Comparison of ENCODE assay signal across 8 cellular contexts in genomic region chr12:56104815-56105476, GRCh38. TPM values are rescaled to one million over a fixed set of nuclear protein-coding genes. Genes with fewer than 3 reads are reported as not detected.
DNase-seq lines count a peak whose midpoint lies in the region; ATAC-seq and TF ChIP-seq lines count a peak whose summit lies in the region.

No MANE protein-coding gene starts in this region.

- no peak for TF ChIP-seq EP300 in ovary (IDR thresholded peaks at IDR 0.05)

- H3K4me3 ChIP-seq in AG04450 (ENCODE audit: low read depth, low read length) (peak overlapping the region; percentile 92), HUES48 (ENCODE audit: low read depth, low read length) (peak overlapping the region; percentile 94), fibroblast of the aortic adventitia (ENCODE audit: low read depth, low read length) (peak overlapping the region; percentile 91), ovary (peak overlapping the region; percentile 94)

- peaks cover 67% of the 10 kb centered on the region for H3K36me3 ChIP-seq in HUES48 (ENCODE audit: control insufficient read depth, insufficient read depth, low read length)
- H3K36me3 ChIP-seq in ovary = no peaks in the 10 kb centered on the region

- TF ChIP-seq POLR2A in ovary (IDR thresholded peaks at IDR 0.05) = no peak

- intact Hi-C loops in ovary (cut with DNase I) = no loop called here

- peak overlapping the region; percentile 21 for H3K27ac ChIP-seq in AG04450 (ENCODE audit: low read depth, low read length)
- H3K27ac ChIP-seq in HUES48 (ENCODE audit: low read depth, low read length) = peak overlapping the region; percentile 92
- peak overlapping the region; percentile 39 to 76 for H3K27ac ChIP-seq in ovary

- 0 to 1% (median 0%) methylated on average over 39 of the region's 39 CpGs for WGBS in ovary, 3 donors

- H3K9me3 ChIP-seq in AG04450 (ENCODE audit: control insufficient read depth, insufficient read depth, low read length) = peaks cover 6% of the 10 kb centered on the region; the same call in 1 of the 2 replicates
- no peaks in the 10 kb centered on the region for H3K9me3 ChIP-seq in HUES48 (ENCODE audit: control insufficient read depth, insufficient read depth, low read length)
- no peaks in the 10 kb centered on the region for H3K9me3 ChIP-seq in ovary

- peak; percentile 24 for ATAC-seq in GM19395 (IDR thresholded peaks at IDR 0.05; ENCODE audit: unreplicated experiment)

- CTCF ChIA-PET in AG04450 (lab: Charles Lee) = interaction anchor here (0.8 to 2.2 kb wide), 5 partner anchors 14 to 109 kb away, joined by 3 to 12 read pairs (median 4); partner anchors contain the start of gene ZC3H10

- DNase-seq in AG04450 (ENCODE audit: low read depth, low spot score) (no peak), fibroblast of the aortic adventitia (ENCODE audit: low read depth) (no peak), ovary (peak in 1 of 5 donors; percentile 38), retina (no peak), amniotic stem cell (lab: John Stamatoyannopoulos, UW) (no peak)
- peak; percentile 73 for DNase-seq in activated CD8-positive, alpha-beta memory T cell treated with anti-CD3 and anti-CD28 coated beads, Interleukin-2, amount 50 U/mL, for 48 hours

- H3K27me3 ChIP-seq in AG04450 (ENCODE audit: control insufficient read depth, insufficient read depth, low read length) (no peaks in the 10 kb centered on the region), HUES48 (ENCODE audit: control insufficient read depth, insufficient read depth, low read length) (no peaks in the 10 kb centered on the region), ovary (no peaks in the 10 kb centered on the region)

- no peak for TF ChIP-seq CTCF in AG04450 (IDR thresholded peaks at IDR 0.05; ENCODE audit: low read depth, low read length)
- no peak for TF ChIP-seq CTCF in fibroblast of the aortic adventitia (IDR thresholded peaks at IDR 0.05; ENCODE audit: insufficient read depth, low read length)
- TF ChIP-seq CTCF in ovary (IDR thresholded peaks at IDR 0.05) = no peak

- H3K9ac ChIP-seq in HUES48 (ENCODE audit: low read depth, low read length) = peak overlapping the region; percentile 88

- POLR2A ChIA-PET in AG04450 (lab: Yijun Ruan, JAX) = interaction anchor here (0.9 to 3.3 kb wide), 14 partner anchors 11 to 255 kb away, joined by 3 to 42 read pairs (median 4); partner anchors contain the start of genes ERBB3, ESYT1, IKZF4 and RAB5B

- peaks cover 8% of the 10 kb centered on the region; the same call in 1 of the 2 replicates for H3K4me1 ChIP-seq in HUES48 (ENCODE audit: control insufficient read depth, insufficient read depth, low read length)
- peaks cover 4% of the 10 kb centered on the region for H3K4me1 ChIP-seq in ovary (ENCODE audit: insufficient read depth)

RNA-seq across cellular contexts. Expression of gene PA2G4, which starts 0.6 kb away (rescaled TPM):
- 169 and 223 TPM in 2 replicates for polyA plus RNA-seq in AG04450 (2011; rRNA removed)
- 69.1 and 79.9 TPM in 2 replicates for polyA minus RNA-seq in AG04450 (2011; rRNA and poly(A)+ RNA removed)
- 102 and 141 TPM in 2 replicates for total RNA-seq in fibroblast of the aortic adventitia (ENCODE audit: low replicate concordance)
- total RNA-seq in ovary = 10 to 100 TPM; 65.6 to 86.2 (median 77.0) TPM
- 100 to 1,000 TPM in 1 of 2 donors, 10 to 100 TPM in 1; 86.5 to 219 TPM for polyA plus RNA-seq in ovary

RNA-seq across cellular contexts. Expression of gene RPL41, which starts 11.5 kb away (rescaled TPM):
- polyA plus RNA-seq in AG04450 (2011; rRNA removed) (7,461 and 7,686 TPM in 2 replicates), ovary (over 10,000 TPM; 11,306 to 11,451 TPM)
- 1,161 and 1,303 TPM in 2 replicates for polyA minus RNA-seq in AG04450 (2011; rRNA and poly(A)+ RNA removed)
- total RNA-seq in fibroblast of the aortic adventitia (ENCODE audit: low replicate concordance) (2,772 and 12,570 TPM in 2 replicates), ovary (1,000 to 10,000 TPM; 6,021 to 8,245 (median 6,510) TPM)

RNA-seq across cellular contexts. Expression of gene ZC3H10, which starts 13.1 kb away (rescaled TPM):
- polyA plus RNA-seq in AG04450 (2011; rRNA removed) (1.5 and 1.9 TPM in 2 replicates), ovary (1 to 10 TPM; 4.4 to 5.2 TPM)
- 6.9 and 8.0 TPM in 2 replicates for polyA minus RNA-seq in AG04450 (2011; rRNA and poly(A)+ RNA removed)
- total RNA-seq in fibroblast of the aortic adventitia (ENCODE audit: low replicate concordance) (5.9 and 7.3 TPM in 2 replicates), ovary (10 to 100 TPM in 4 of 7 donors, 1 to 10 TPM in 3; 1.8 to 14.7 (median 10.7) TPM)

RNA-seq across cellular contexts. Expression of gene ESYT1, which starts 23.1 kb away (rescaled TPM):
- polyA plus RNA-seq in AG04450 (2011; rRNA removed) (127 and 140 TPM in 2 replicates), ovary (100 to 1,000 TPM in 1 of 2 donors, 10 to 100 TPM in 1; 62.3 to 102 TPM)
- polyA minus RNA-seq in AG04450 (2011; rRNA and poly(A)+ RNA removed) = 246 and 296 TPM in 2 replicates
- total RNA-seq in fibroblast of the aortic adventitia (ENCODE audit: low replicate concordance) (207 and 267 TPM in 2 replicates), ovary (100 to 1,000 TPM in 3 of 7 donors, 10 to 100 TPM in 4; 80.3 to 139 (median 97.3) TPM)

RNA-seq across cellular contexts. Expression of gene ERBB3, which starts 25.0 kb away (rescaled TPM):
- polyA plus RNA-seq in AG04450 (2011; rRNA removed) = 1.7 and 2.1 TPM in 2 replicates
- polyA minus RNA-seq in AG04450 (2011; rRNA and poly(A)+ RNA removed) = 1.7 and 2.7 TPM in 2 replicates
- total RNA-seq in fibroblast of the aortic adventitia (ENCODE audit: low replicate concordance) = 1.2 and 1.5 TPM in 2 replicates
- 10 to 100 TPM in 1 of 7 donors, 1 to 10 TPM in 5, under 1 TPM in 1; 0.72 to 20.6 (median 3.3) TPM for total RNA-seq in ovary
- polyA plus RNA-seq in ovary = 1 to 10 TPM; 1.1 to 5.0 TPM

Comparison
In these comparisons a context has a peak if more than half of its experiments do, and no peak if none do; other contexts are left out.
1. H3K27ac ChIP-seq: peak in every context shown above with its lines; median percentile 92 in HUES48; 58 in ovary; 21 in AG04450.